ENCODE assay signal across 33 cellular contexts in the genomic region with DNA sequence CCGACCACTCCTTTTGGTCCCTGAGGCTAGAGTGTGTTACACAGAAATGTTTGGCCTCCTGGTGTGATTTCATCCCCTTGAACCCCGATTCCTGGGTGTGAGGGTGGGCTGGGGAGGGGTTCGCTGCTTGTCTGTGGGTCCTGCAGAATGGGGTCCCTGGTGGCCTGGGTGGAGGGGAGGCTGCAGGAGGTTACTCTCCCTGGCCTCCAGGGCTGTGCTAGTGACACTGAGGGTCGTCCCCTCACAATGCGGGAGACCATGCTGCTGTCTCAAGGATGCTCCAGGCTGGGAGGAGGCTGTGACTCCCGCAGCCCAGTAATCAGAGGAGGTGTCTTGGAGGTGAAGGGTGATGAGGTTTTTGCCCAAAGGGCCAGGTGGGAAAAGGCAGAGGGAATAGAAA. TPM values are rescaled to one million over a fixed set of nuclear protein-coding genes. Genes with fewer than 3 reads are reported as not detected.
DNase-seq lines count a peak whose midpoint lies in the region; ATAC-seq and TF ChIP-seq lines count a peak whose summit lies in the region.
"Had no signal": no experiment of that assay in that cellular context is flagged by ENCODE, and none has a peak within 500 bp of the region (broad histone marks: within the 10 kb centered on the region; RNA-seq: fewer than 3 reads in every experiment).

No MANE protein-coding gene starts in this region.

- H3K27ac ChIP-seq in duodenal mucosa (ENCODE audit: low read depth, low read length) (peak overlapping the region; percentile 93), muscle layer of duodenum (ENCODE audit: low read length) (peak overlapping the region; percentile 84), suprapubic skin (no peak overlapping the region)
- H3K27ac ChIP-seq: A549, gastrocnemius medialis, neutrophil, psoas muscle had no signal

- TF ChIP-seq EP300 in suprapubic skin (IDR thresholded peaks at IDR 0.05): no peak

- TF ChIP-seq POLR2A in suprapubic skin (IDR thresholded peaks at IDR 0.05): no peak

- 81% methylated on average over 6 of the region's 6 CpGs for WGBS in suprapubic skin

- intact Hi-C loops in cardiac septum (cut with DNase I): no loop called here
- intact Hi-C loops in left cardiac atrium (cut with DNase I): no loop called here

- H3K27me3 ChIP-seq in duodenal mucosa (ENCODE audit: control insufficient read depth in 1 of 2, insufficient read depth in 2 of 2, low read length in 2 of 2) (no peaks in the 10 kb centered on the region), muscle layer of duodenum (ENCODE audit: low read depth, low read length) (no peaks in the 10 kb centered on the region), suprapubic skin (no peaks in the 10 kb centered on the region)
- H3K27me3 ChIP-seq: gastrocnemius medialis had no signal

- H3K9me3 ChIP-seq in duodenal mucosa (ENCODE audit: control insufficient read depth in 1 of 2, low read length in 2 of 2) (no peaks in the 10 kb centered on the region), muscle layer of duodenum (ENCODE audit: control insufficient read depth in 1 of 2, low read length in 2 of 2) (no peaks in the 10 kb centered on the region), suprapubic skin (no peaks in the 10 kb centered on the region)
- H3K9me3 ChIP-seq: A549, gastrocnemius medialis, neutrophil, psoas muscle had no signal

- ATAC-seq in left cardiac atrium: no peak
- ATAC-seq: A549; activated CD4-positive, CD25-positive, alpha-beta regulatory T cell treated with anti-CD3 and anti-CD28 coated beads, Interleukin-2, amount 50 U/mL, for 24 hours; activated T-helper 17 cell treated with anti-CD3 and anti-CD28 coated beads, Interleukin-2, amount 50 U/mL, for 72 hours; gastrocnemius medialis; psoas muscle had no signal

- DNase-seq in cardiac septum (ENCODE audit: low spot score): peak; percentile 55
- no peak for DNase-seq in left cardiac atrium
- DNase-seq in suprapubic skin (ENCODE audit: low spot score in 2 of 2): peak; percentile 46 to 72
- DNase-seq in NCI-H2227 treated with DMSO at 0.1 percent for 48 hours (lab: John Stamatoyannopoulos, UW): no peak
- no peak for DNase-seq in HEK293T (ENCODE audit: extremely low spot score)
- DNase-seq in T1000 (lab: John Stamatoyannopoulos, UW): no peak
- DNase-seq: activated CD4-positive, alpha-beta memory T cell treated with anti-CD3 and anti-CD28 coated beads for 36 hours; AML-193; central memory CD4-positive, alpha-beta T cell; dermis blood vessel endothelial cell; DMS79; gastrocnemius medialis; GF-D8; immature natural killer cell; KG1; NCI-H1417; NCI-H2029 treated with DMSO at 0.1 percent for 48 hours; NCI-H345; NCI-H748 treated with DMSO at 0.1 percent for 48 hours; T-helper 1 cell; trophoblast cell had no signal

- H3K4me1 ChIP-seq in duodenal mucosa (ENCODE audit: control insufficient read depth in 1 of 2, insufficient read depth in 2 of 2, low read length in 2 of 2) (peaks cover 93 to 95% of the 10 kb centered on the region in 2 donors), muscle layer of duodenum (ENCODE audit: control insufficient read depth in 1 of 2, insufficient read depth in 2 of 2, low read length in 2 of 2) (peaks cover 13 to 23% of the 10 kb centered on the region in 2 donors), suprapubic skin (peaks cover 39% of the 10 kb centered on the region)

- CTCF ChIA-PET in HEK293T (lab: Yijun Ruan, JAX): no interaction called here

- peak overlapping the region; percentile 65 to 85 for H3K9ac ChIP-seq in duodenal mucosa (ENCODE audit: low read depth in 1 of 2, low read length in 2 of 2)

- H3K36me3 ChIP-seq in duodenal mucosa (ENCODE audit: control insufficient read depth in 1 of 2, insufficient read depth in 2 of 2, low read length in 2 of 2) (peaks cover 0 to 27% of the 10 kb centered on the region in 2 donors), muscle layer of duodenum (ENCODE audit: control insufficient read depth in 1 of 2, insufficient read depth in 2 of 2, low read length in 2 of 2) (no peaks in the 10 kb centered on the region), suprapubic skin (no peaks in the 10 kb centered on the region)
- H3K36me3 ChIP-seq: gastrocnemius medialis, neutrophil had no signal

- no peak for TF ChIP-seq CTCF in suprapubic skin (IDR thresholded peaks at IDR 0.05)

- H3K4me3 ChIP-seq in duodenal mucosa (ENCODE audit: low read depth in 1 of 2, low read length in 2 of 2) (no peak overlapping the region), muscle layer of duodenum (ENCODE audit: low read depth in 1 of 2, low read length in 2 of 2) (no peak overlapping the region), suprapubic skin (no peak overlapping the region)
- H3K4me3 ChIP-seq: A549, gastrocnemius medialis, psoas muscle had no signal

- POLR2A ChIA-PET in HEK293T (lab: Yijun Ruan, JAX): no interaction called here

TF ChIP-seq in HEK293T, 16 proteins besides CTCF, POLR2A, EP300 and RAD21:
- TF ChIP-seq BHLHE40 (IDR thresholded peaks at IDR 0.05; ENCODE audit: borderline replicate concordance) (no peak), HDGF (IDR thresholded peaks at IDR 0.05; ENCODE audit: borderline replicate concordance) (no peak), SP1 (IDR thresholded peaks at IDR 0.05) (no peak), FOXM1 (IDR thresholded peaks at IDR 0.05; ENCODE audit: borderline replicate concordance) (no peak)
- TF ChIP-seq, protein P1, sequence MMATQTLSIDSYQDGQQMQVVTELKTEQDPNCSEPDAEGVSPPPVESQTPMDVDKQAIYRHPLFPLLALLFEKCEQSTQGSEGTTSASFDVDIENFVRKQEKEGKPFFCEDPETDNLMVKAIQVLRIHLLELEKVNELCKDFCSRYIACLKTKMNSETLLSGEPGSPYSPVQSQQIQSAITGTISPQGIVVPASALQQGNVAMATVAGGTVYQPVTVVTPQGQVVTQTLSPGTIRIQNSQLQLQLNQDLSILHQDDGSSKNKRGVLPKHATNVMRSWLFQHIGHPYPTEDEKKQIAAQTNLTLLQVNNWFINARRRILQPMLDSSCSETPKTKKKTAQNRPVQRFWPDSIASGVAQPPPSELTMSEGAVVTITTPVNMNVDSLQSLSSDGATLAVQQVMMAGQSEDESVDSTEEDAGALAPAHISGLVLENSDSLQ (IDR thresholded peaks at IDR 0.05): no peak

RNA-seq across cellular contexts. Expression of a gene that starts 17.0 kb away (rescaled TPM):
- total RNA-seq in cardiac septum: not detected
- total RNA-seq in left cardiac atrium: under 1 TPM in 1 of 2 donors, not detected in 1; 0.97 TPM
- total RNA-seq in suprapubic skin: 1 to 10 TPM in 1 of 4 donors, not detected in 3; 9.6 TPM
- total RNA-seq: activated CD4-positive, alpha-beta memory T cell treated with anti-CD3 and anti-CD28 coated beads for 36 hours; activated T-helper 17 cell treated with anti-CD3 and anti-CD28 coated beads, Interleukin-2, amount 50 U/mL, for 72 hours; dermis blood vessel endothelial cell; gastrocnemius medialis; psoas muscle; RPMI7951 had no signal

RNA-seq across cellular contexts. Expression of a gene that starts 18.9 kb away (rescaled TPM):
- total RNA-seq in cardiac septum: 4.0 TPM
- total RNA-seq in left cardiac atrium: 1 to 10 TPM; 5.6 to 5.9 TPM
- 1 to 10 TPM in 3 of 4 donors, under 1 TPM in 1; 0.87 to 2.0 (median 1.1) TPM for total RNA-seq in suprapubic skin

RNA-seq across cellular contexts. Expression of a gene that starts 42.4 kb away (rescaled TPM):
- 3.0 TPM for total RNA-seq in cardiac septum
- 10 to 100 TPM in 1 of 2 donors, 1 to 10 TPM in 1; 7.5 to 11.1 TPM for total RNA-seq in left cardiac atrium
- 1 to 10 TPM in 3 of 4 donors, under 1 TPM in 1; 0.34 to 2.4 (median 2.0) TPM for total RNA-seq in suprapubic skin

RNA-seq across cellular contexts. Expression of a gene that starts 51.5 kb away (rescaled TPM):
- not detected for total RNA-seq in cardiac septum
- not detected for total RNA-seq in left cardiac atrium
- total RNA-seq in suprapubic skin: not detected
- total RNA-seq: activated CD4-positive, alpha-beta memory T cell treated with anti-CD3 and anti-CD28 coated beads for 36 hours; activated T-helper 17 cell treated with anti-CD3 and anti-CD28 coated beads, Interleukin-2, amount 50 U/mL, for 72 hours; astrocyte; dermis blood vessel endothelial cell; HT1080; liver; RPMI7951; skeletal muscle tissue had no signal

Comparison
In these comparisons a context has a peak if more than half of its experiments do, and no peak if none do; other contexts are left out.
1. DNase-seq: peak in cardiac septum (single experiment) and suprapubic skin (2 of 2); none in left cardiac atrium (single experiment), NCI-H2227 treated with DMSO at 0.1 percent for 48 hours (single experiment), HEK293T (single experiment) and T1000 (single experiment).